8 cellular contexts compared by ENCODE assay signal in genomic region chr1:26529655-26530539, GRCh38. TPM values are rescaled to one million over a fixed set of nuclear protein-coding genes. Genes with fewer than 3 reads are reported as not detected.
A peak's percentile ranks its signal among the peaks of the same experiment; 100 is the strongest.
DNase-seq lines count a peak whose midpoint lies in the region; ATAC-seq, FAIRE-seq and TF ChIP-seq lines count a peak whose summit lies in the region.

TSS of gene RPS6KA1 (plus strand) at chr1:26529761. CDS start at chr1:26529921, 160 bp downstream.

- no TSS peak for BruUV-seq in K562 (replicated peaks; lab: Mats Ljungman, UMichigan)

- peak within 1 kb of the TSS; percentile 72 to 87 for H3K9ac ChIP-seq in K562 (ENCODE audit: insufficient read depth in 1 of 2, low read depth in 2 of 2, low read length in 2 of 2)

- H3K9me3 ChIP-seq in HEK293 (ENCODE audit: control insufficient read depth, insufficient read depth, low read depth, low read length) (no peaks in the 10 kb centered on the region), K562 (replicated peaks; ENCODE audit: control insufficient read depth, insufficient read depth, low read depth, low read length) (no peaks in the 10 kb centered on the region), sigmoid colon (no peaks in the 10 kb centered on the region)

- TF ChIP-seq CTCF in GM12875 (IDR thresholded peaks at IDR 0.05; ENCODE audit: borderline replicate concordance, insufficient read depth, low read depth, low read length), result no peak
- TF ChIP-seq CTCF in HEK293 (tag by site-specific recombination; IDR thresholded peaks at IDR 0.05), result no peak
- TF ChIP-seq CTCF in K562 (IDR thresholded peaks at IDR 0.05 in 2 of 3, conservative IDR thresholded peaks at IDR 0.05 in 1 of 3; ENCODE audit: insufficient read depth in 2 of 3, low read depth in 1 of 3, low read length in 3 of 3), result peak in 1 of 3 experiments; percentile 9; a peak in 1 of 6 replicates
- no peak for TF ChIP-seq CTCF in sigmoid colon (IDR thresholded peaks at IDR 0.05)

- intact Hi-C loops in K562 (cut with micrococcal nuclease) (loop anchor here (2.0 kb wide), 1 partner anchor 29 kb away; no protein-coding TSS in a partner anchor), sigmoid colon (cut with DNase I) (loop anchor here (1.0 kb wide), 1 partner anchor 29 kb away; no protein-coding TSS in a partner anchor)

- in situ Hi-C loops in K562 (cut with MboI), result no loop called here

- H3K4me1 ChIP-seq in HEK293 (ENCODE audit: control insufficient read depth, insufficient read depth, low read length), result 0 out of 2 replicates have a peak, but pooled peaks cover 6% of the 10 kb centered on the region
- H3K4me1 ChIP-seq in K562 (replicated peaks in 1 of 2; ENCODE audit: control insufficient read depth in 2 of 2, insufficient read depth in 2 of 2, low read length in 2 of 2), result peaks cover 35 to 44% of the 10 kb centered on the region in 2 experiments
- peaks cover 0 to 6% (median 5%) of the 10 kb centered on the region in 4 donors for H3K4me1 ChIP-seq in sigmoid colon

- H3K27me3 ChIP-seq in K562 (ENCODE audit: control insufficient read depth in 2 of 2, insufficient read depth in 2 of 2, low read length in 2 of 2), result 0 out of 5 replicates have a peak, but pooled peaks cover 0 to 3% of the 10 kb centered on the region in 2 experiments
- H3K27me3 ChIP-seq in sigmoid colon, result peaks cover 0 to 16% (median 0%) of the 10 kb centered on the region in 3 donors

- H4K20me1 ChIP-seq in K562 (replicated peaks; ENCODE audit: control insufficient read depth, insufficient read depth, low read length), result no peaks in the 10 kb centered on the region; the same call in 1 of the 2 replicates

- peaks cover 3% of the 10 kb centered on the region for H3K9me1 ChIP-seq in K562 (ENCODE audit: control insufficient read depth, insufficient read depth, low read length)

- no peak for TF ChIP-seq RAD21 in K562 (CRISPR knock-in tag; conservative IDR thresholded peaks at IDR 0.05 in 1 of 2, IDR thresholded peaks at IDR 0.05 in 1 of 2)

- peak within 1 kb of the TSS; percentile 96 for H3K4me2 ChIP-seq in K562 (ENCODE audit: insufficient read depth, low read length)

- TF ChIP-seq EP300 in K562 (IDR thresholded peaks at IDR 0.05; ENCODE audit: low read length), result no peak
- no peak for TF ChIP-seq EP300 in sigmoid colon (IDR thresholded peaks at IDR 0.05)

- POLR2A ChIA-PET in HEK293 (lab: Yijun Ruan, JAX) (interaction anchor here (0.6 to 4.8 kb wide), 5 partner anchors 9 to 370 kb away, joined by 3 to 24 read pairs (median 3); partner anchors contain the start of genes DHDDS and GPATCH3), K562 (lab: Yijun Ruan, JAX) (interaction anchor here (0.6 to 9.9 kb wide), 12 partner anchors 10 to 370 kb away, joined by 3 to 60 read pairs (median 4); partner anchors contain the start of gene GPATCH3)

- peak within 1 kb of the TSS; percentile 47; the same call in 1 of the 2 replicates for H3K27ac ChIP-seq in HEK293 (ENCODE audit: extremely low read depth, low read depth, low read length)
- H3K27ac ChIP-seq in K562 (ENCODE audit: extremely low read depth, low read depth, low read length), result peak within 1 kb of the TSS; percentile 70
- peak within 1 kb of the TSS; percentile 32 to 60 (median 48) for H3K27ac ChIP-seq in sigmoid colon

- TF ChIP-seq POLR2A in K562 (conservative IDR thresholded peaks at IDR 0.05) (no peak; the same call in 1 of the 2 replicates), sigmoid colon (IDR thresholded peaks at IDR 0.05) (no peak)

- ATAC-seq in K562, result peak; percentile 86

- WGBS in K562 (ENCODE audit: insufficient coverage, low coverage, missing lambda C conversion rate), result 3% methylated on average over 54 of the region's 90 CpGs
- 1 to 2% methylated on average over 90 of the region's 90 CpGs for WGBS in sigmoid colon, 2 donors

- H3K79me2 ChIP-seq in K562 (ENCODE audit: control insufficient read depth, insufficient read depth, low read length), result peaks cover 44% of the 10 kb centered on the region

- peak; percentile 11 for FAIRE-seq in K562 (lab: Jason Lieb, UNC)

- CTCF ChIA-PET in HEK293 (lab: Yijun Ruan, JAX), result interaction anchor here (0.6 to 2.5 kb wide), 9 partner anchors 9 to 778 kb away, joined by 3 to 19 read pairs (median 3); no protein-coding TSS in a partner anchor
- CTCF ChIA-PET in K562 (lab: Yijun Ruan, JAX; ENCODE audit: low intra/inter-chr PET ratio), result interaction anchor here (0.8 to 1.7 kb wide), 2 partner anchors 30 kb away, joined by 3 to 4 read pairs; no protein-coding TSS in a partner anchor

- peak within 1 kb of the TSS; percentile 100 for H2AFZ ChIP-seq in K562 (ENCODE audit: low read depth, low read length)

- DNase-seq in MV-4-11 (lab: John Stamatoyannopoulos, UW), result peak; percentile 31
- DNase-seq in T-helper 9 cell, result peak; percentile 59
- peak; percentile 84 to 99 (median 98) for DNase-seq in K562 (ENCODE audit: extremely low read depth in 1 of 4, low spot score in 3 of 4)
- no peak for DNase-seq in sigmoid colon
- no peak for DNase-seq in GF-D8 (lab: John Stamatoyannopoulos, UW)

- no peaks in the 10 kb centered on the region for H3K36me3 ChIP-seq in HEK293 (ENCODE audit: control insufficient read depth in 2 of 2, insufficient read depth in 1 of 2, low read length in 2 of 2)
- H3K36me3 ChIP-seq in K562 (ENCODE audit: control insufficient read depth, insufficient read depth, low read length), result peaks cover 18% of the 10 kb centered on the region; the same call in 1 of the 3 replicates
- no peaks in the 10 kb centered on the region for H3K36me3 ChIP-seq in sigmoid colon

- H3K4me3 ChIP-seq in GM12875 (ENCODE audit: low read depth, low read length) (peak within 1 kb of the TSS; percentile 60), HEK293 (ENCODE audit: low read depth, low read length) (peak within 1 kb of the TSS; percentile 60), K562 (peak within 1 kb of the TSS; percentile 87), iPS-11a (ENCODE audit: low read depth, low read length) (peak within 1 kb of the TSS; percentile 80), sigmoid colon (peak within 1 kb of the TSS; percentile 30 to 77 (median 65))

TF ChIP-seq in HEK293, 187 proteins besides CTCF, POLR2A, EP300 and RAD21 (continues in another document):
- TF ChIP-seq ZNF513 (tag by site-specific recombination; IDR thresholded peaks at IDR 0.05) (no peak), HOXD13 (CRISPR knock-in tag; IDR thresholded peaks at IDR 0.05; ENCODE audit: borderline replicate concordance) (no peak), ZNF571 (tag by site-specific recombination; IDR thresholded peaks at IDR 0.05) (no peak), ZBTB8A (tag by site-specific recombination; IDR thresholded peaks at IDR 0.05) (peak; percentile 84), SP2 (tag by site-specific recombination; IDR thresholded peaks at IDR 0.05) (peak; percentile 5; the same call in 1 of the 2 replicates)

TF ChIP-seq in K562, 482 proteins besides CTCF, POLR2A, EP300 and RAD21 (continues in another document):
- TF ChIP-seq SMAD4 (CRISPR knock-in tag; conservative IDR thresholded peaks at IDR 0.05) (peak; percentile 68; the same call in 1 of the 2 replicates), FUS (optimal IDR thresholded peaks at IDR 0.05; ENCODE audit: low read depth, low read length) (no peak)
- TF ChIP-seq, protein P1, sequence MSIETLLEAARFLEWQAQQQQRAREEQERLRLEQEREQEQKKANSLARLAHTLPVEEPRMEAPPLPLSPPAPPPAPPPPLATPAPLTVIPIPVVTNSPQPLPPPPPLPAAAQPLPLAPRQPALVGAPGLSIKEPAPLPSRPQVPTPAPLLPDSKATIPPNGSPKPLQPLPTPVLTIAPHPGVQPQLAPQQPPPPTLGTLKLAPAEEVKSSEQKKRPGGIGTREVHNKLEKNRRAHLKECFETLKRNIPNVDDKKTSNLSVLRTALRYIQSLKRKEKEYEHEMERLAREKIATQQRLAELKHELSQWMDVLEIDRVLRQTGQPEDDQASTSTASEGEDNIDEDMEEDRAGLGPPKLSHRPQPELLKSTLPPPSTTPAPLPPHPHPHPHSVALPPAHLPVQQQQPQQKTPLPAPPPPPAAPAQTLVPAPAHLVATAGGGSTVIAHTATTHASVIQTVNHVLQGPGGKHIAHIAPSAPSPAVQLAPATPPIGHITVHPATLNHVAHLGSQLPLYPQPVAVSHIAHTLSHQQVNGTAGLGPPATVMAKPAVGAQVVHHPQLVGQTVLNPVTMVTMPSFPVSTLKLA (conservative IDR thresholded peaks at IDR 0.05), result no peak
- TF ChIP-seq, protein P2, sequence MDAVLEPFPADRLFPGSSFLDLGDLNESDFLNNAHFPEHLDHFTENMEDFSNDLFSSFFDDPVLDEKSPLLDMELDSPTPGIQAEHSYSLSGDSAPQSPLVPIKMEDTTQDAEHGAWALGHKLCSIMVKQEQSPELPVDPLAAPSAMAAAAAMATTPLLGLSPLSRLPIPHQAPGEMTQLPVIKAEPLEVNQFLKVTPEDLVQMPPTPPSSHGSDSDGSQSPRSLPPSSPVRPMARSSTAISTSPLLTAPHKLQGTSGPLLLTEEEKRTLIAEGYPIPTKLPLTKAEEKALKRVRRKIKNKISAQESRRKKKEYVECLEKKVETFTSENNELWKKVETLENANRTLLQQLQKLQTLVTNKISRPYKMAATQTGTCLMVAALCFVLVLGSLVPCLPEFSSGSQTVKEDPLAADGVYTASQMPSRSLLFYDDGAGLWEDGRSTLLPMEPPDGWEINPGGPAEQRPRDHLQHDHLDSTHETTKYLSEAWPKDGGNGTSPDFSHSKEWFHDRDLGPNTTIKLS (IDR thresholded peaks at IDR 0.05; ENCODE audit: borderline replicate concordance, low read depth), result peak; percentile 36

RNA-seq across cellular contexts. Expression of gene RPS6KA1, which starts in this region (rescaled TPM):
- 64.2 and 141 TPM in 2 replicates for total RNA-seq in K562 (2011; cell fraction: chromatin; rRNA removed; ENCODE audit: low replicate concordance)
- total RNA-seq in K562 (2011; cell fraction: nucleolus; rRNA removed), result 77.4 and 79.9 TPM in 2 replicates
- 68.8 and 76.8 TPM in 2 replicates for total RNA-seq in K562 (2011; cell fraction: nucleoplasm; rRNA removed)
- 54.8 and 67.3 TPM in 2 replicates for total RNA-seq in K562 (2014; rRNA removed)
- total RNA-seq in K562 (2014; rRNA removed; fragmentation: Illumina TruSeq; extraction: Trizol), result 25.7 and 30.1 TPM in 2 replicates
- 40.5 and 44.4 TPM in 2 replicates for total RNA-seq in K562 (2015; rRNA removed; fragmentation: Illumina TruSeq; extraction: Trizol)
- total RNA-seq in K562 (2021), result 61.0 and 62.4 TPM in 2 replicates
- polyA plus RNA-seq in K562 (2011; rRNA removed), result 33.0 and 33.1 TPM in 2 replicates
- 33.1 and 54.6 TPM in 2 replicates for polyA plus RNA-seq in K562 (2011; cell fraction: cytosol; rRNA removed)
- polyA plus RNA-seq in K562 (2011; cell fraction: nucleus; rRNA removed), result 41.1 and 53.3 TPM in 2 replicates
- 49.6 and 51.4 TPM in 2 replicates for polyA plus RNA-seq in K562 (2012)
- polyA plus RNA-seq in K562 (2014; fragmentation: Illumina TruSeq; extraction: Trizol), result 46.3 and 49.0 TPM in 2 replicates
- polyA plus RNA-seq in K562 (2014; fragmentation: Nextera tagmentation; extraction: Ambion mirVana), result 1 to 10 TPM; 2.4 to 2.9 TPM
- polyA plus RNA-seq in K562 (2014; rRNA removed), result 35.5 and 36.9 TPM in 2 replicates
- polyA minus RNA-seq in K562 (2011; rRNA and poly(A)+ RNA removed), result 30.0 and 44.2 TPM in 2 replicates
- 40.6 and 44.9 TPM in 2 replicates for polyA minus RNA-seq in K562 (2011; cell fraction: cytosol; rRNA and poly(A)+ RNA removed)
- polyA minus RNA-seq in K562 (2011; cell fraction: nucleus; rRNA and poly(A)+ RNA removed), result 22.8 and 34.9 TPM in 2 replicates
- total RNA-seq in sigmoid colon, result 10 to 100 TPM in 1 of 4 donors, 1 to 10 TPM in 3; 2.5 to 11.5 (median 6.8) TPM
- polyA plus RNA-seq in sigmoid colon, result 100 to 1,000 TPM in 1 of 3 donors, 10 to 100 TPM in 2; 91.3 to 116 (median 91.5) TPM

Comparison
In these comparisons a context has a peak if more than half of its experiments do, and no peak if none do; other contexts are left out.
1. DNase-seq: peak in MV-4-11 (single experiment), T-helper 9 cell (single experiment) and K562 (4 of 4); none in sigmoid colon (single experiment) and GF-D8 (single experiment).
2. Peak in every context shown above with its lines, with median percentiles within 50 percentile points of each other: H3K4me3 ChIP-seq and H3K27ac ChIP-seq.